9 cellular contexts compared by ENCODE assay signal in the genomic region with DNA sequence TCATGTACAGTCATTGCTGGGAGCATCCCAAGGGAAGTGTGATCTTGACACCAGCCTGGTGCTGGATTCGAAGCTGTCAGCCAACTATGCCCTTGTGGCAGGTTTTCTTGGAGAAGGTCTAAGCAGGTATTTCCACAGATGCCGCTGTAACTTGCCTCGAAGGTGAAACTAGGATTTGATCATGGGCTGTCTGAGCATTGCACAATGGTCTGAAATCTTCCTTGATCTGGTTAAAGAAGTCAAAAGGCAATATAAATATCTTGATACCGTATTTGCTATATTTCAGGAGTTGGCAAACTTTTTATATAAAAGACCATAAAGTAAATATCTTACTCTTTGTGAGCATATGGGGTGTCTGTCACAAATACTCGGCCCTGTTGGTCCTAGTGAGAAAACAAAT.
"Had no signal": no experiment of that assay in that cellular context is flagged by ENCODE, and none has a peak within 500 bp of the region (broad histone marks: within the 10 kb centered on the region; RNA-seq: fewer than 3 reads in every experiment).

No MANE protein-coding gene starts in this region.

- H3K4me2 ChIP-seq: GM23338 had no signal

- H3K4me3 ChIP-seq: GM23338, HAP-1 had no signal

- H3K9me3 Mint-ChIP-seq: GM23338 had no signal

- ATAC-seq: GM23338, HCT116 had no signal

- H3K27ac ChIP-seq: HL-60 had no signal

- H3K9me3 ChIP-seq: HAP-1 had no signal

- H3K27me3 Mint-ChIP-seq: IgD-negative memory B cell had no signal

- H3K27ac Mint-ChIP-seq: GM23338, HFFc6, IgD-negative memory B cell had no signal

- H3K4me1 Mint-ChIP-seq: GM23338, IgD-negative memory B cell had no signal

- DNase-seq: H7, HFFc6, KG1 had no signal

- H3K4me3 Mint-ChIP-seq: GM23338, HFFc6, IgD-negative memory B cell had no signal

- H3K36me3 ChIP-seq: HAP-1 had no signal

- H2AFZ ChIP-seq: GM23338 had no signal

- FAIRE-seq: H1 had no signal
